1 cellular context compared by ENCODE assay signal in genomic region chr16:86016201-86016965, GRCh38.
TF ChIP-seq lines count a peak whose summit lies in the region.

No MANE protein-coding gene starts in this region.

TF ChIP-seq in WTC11, 78 proteins besides CTCF, POLR2A, EP300 and RAD21 (continued from another document):
- TF ChIP-seq HMGXB4 (CRISPR knock-in tag; IDR thresholded peaks at IDR 0.05) (no peak), E2F5 (CRISPR knock-in tag; IDR thresholded peaks at IDR 0.05) (no peak), STAT6 (CRISPR knock-in tag; conservative IDR thresholded peaks at IDR 0.05; ENCODE audit: low read depth) (no peak), SMAD3 (CRISPR knock-in tag; IDR thresholded peaks at IDR 0.05; ENCODE audit: borderline replicate concordance) (no peak)
